1 cellular context compared by ENCODE assay signal in the genomic region with DNA sequence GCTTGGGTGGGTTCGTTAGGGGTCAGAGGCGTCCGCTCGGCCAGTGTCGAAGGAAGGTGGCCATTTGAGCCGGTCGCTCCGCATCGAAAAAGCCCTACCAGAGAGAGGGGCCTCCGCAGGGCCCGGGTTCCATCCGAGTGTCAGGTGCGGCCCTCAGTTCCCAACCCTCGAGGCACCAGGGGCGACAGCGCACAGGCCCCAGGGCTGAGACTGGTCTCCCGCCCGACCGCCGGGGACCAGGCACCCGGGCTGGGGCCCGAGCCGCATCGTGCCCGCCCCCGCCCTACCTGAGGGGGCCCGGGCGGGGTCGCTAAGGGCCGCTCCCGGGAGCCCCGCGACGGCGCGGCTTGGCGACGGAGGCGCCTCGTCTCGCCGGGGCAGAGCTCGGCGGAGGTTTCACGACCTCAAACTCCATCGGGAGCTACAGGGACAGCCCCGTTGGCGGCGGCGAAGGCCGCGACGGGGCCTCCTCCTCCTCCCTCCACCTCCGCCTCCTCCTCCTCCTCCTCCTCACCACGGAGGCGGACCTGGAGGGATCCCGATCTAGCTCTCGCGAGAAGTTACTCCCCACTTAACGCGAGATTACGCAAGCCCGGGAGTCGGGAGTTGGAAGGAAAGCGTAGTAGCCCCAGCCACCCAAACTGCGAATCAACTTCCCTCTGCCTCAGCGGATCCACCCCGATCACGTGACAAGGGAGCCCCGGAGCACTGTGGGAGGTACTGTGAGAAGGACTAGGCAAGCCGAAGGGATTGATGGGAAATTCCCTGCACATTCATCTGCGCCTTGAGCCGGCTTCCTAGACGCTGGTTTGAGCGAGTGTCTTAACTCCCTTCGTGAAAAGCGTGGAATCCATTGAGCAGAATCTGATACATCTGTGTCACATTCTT.
TF ChIP-seq lines count a peak whose summit lies in the region.

TSS of gene RC3H2 (minus strand) at position 537 of the 888 bp plus-strand sequence. CDS start 7,850 bp downstream, outside the sequence.

TF ChIP-seq in HEK293, 187 proteins besides CTCF, POLR2A, EP300 and RAD21 (continued from another document and continues in another):
- TF ChIP-seq TSHZ1 (tag by site-specific recombination; IDR thresholded peaks at IDR 0.05; ENCODE audit: borderline replicate concordance) (no peak), HOXA7 (CRISPR knock-in tag; IDR thresholded peaks at IDR 0.05; ENCODE audit: borderline replicate concordance) (no peak), ZBTB20 (tag by site-specific recombination; IDR thresholded peaks at IDR 0.05) (peak; percentile 87), ZNF768 (tag by site-specific recombination; IDR thresholded peaks at IDR 0.05) (no peak), ZNF184 (tag by site-specific recombination; IDR thresholded peaks at IDR 0.05) (no peak), ZNF302 (tag by site-specific recombination; IDR thresholded peaks at IDR 0.05; ENCODE audit: low read depth) (no peak), ZNF514 (tag by site-specific recombination; IDR thresholded peaks at IDR 0.05) (no peak), ZNF677 (tag by site-specific recombination; IDR thresholded peaks at IDR 0.05) (no peak), ZNF654 (tag by site-specific recombination; IDR thresholded peaks at IDR 0.05; ENCODE audit: low read depth) (no peak), ZNF473 (tag by site-specific recombination; IDR thresholded peaks at IDR 0.05) (no peak), ELK4 (IDR thresholded peaks at IDR 0.05; ENCODE audit: borderline replicate concordance, low read depth, low read length) (no peak), SCRT2 (tag by site-specific recombination; IDR thresholded peaks at IDR 0.05) (no peak), ZNF404 (tag by site-specific recombination; IDR thresholded peaks at IDR 0.05) (no peak), ZNF266 (tag by site-specific recombination; IDR thresholded peaks at IDR 0.05; ENCODE audit: low read depth) (no peak), ZNF600 (tag by site-specific recombination; IDR thresholded peaks at IDR 0.05) (no peak), ZBTB26 (tag by site-specific recombination; optimal IDR thresholded peaks at IDR 0.05) (peak; percentile 36), GLI4 (tag by site-specific recombination; IDR thresholded peaks at IDR 0.05) (no peak), ZNF221 (tag by site-specific recombination; IDR thresholded peaks at IDR 0.05; ENCODE audit: borderline replicate concordance) (no peak), IKZF3 (tag by site-specific recombination; IDR thresholded peaks at IDR 0.05) (peak; percentile 46; the same call in 1 of the 2 replicates), ZXDB (tag by site-specific recombination; IDR thresholded peaks at IDR 0.05) (peak; percentile 67), ZNF529 (tag by site-specific recombination; IDR thresholded peaks at IDR 0.05; ENCODE audit: insufficient replicate concordance) (no peak), ZFHX2 (tag by site-specific recombination; conservative IDR thresholded peaks at IDR 0.05) (peak; percentile 98), ZNF561 (tag by site-specific recombination; IDR thresholded peaks at IDR 0.05; ENCODE audit: borderline replicate concordance) (peak; percentile 62; the same call in 1 of the 2 replicates), ZBTB8A (tag by site-specific recombination; IDR thresholded peaks at IDR 0.05) (no peak; the same call in none of the 2 replicates), ZNF626 (tag by site-specific recombination; IDR thresholded peaks at IDR 0.05) (no peak), ZNF791 (tag by site-specific recombination; IDR thresholded peaks at IDR 0.05) (no peak), ZBTB48 (tag by site-specific recombination; IDR thresholded peaks at IDR 0.05) (peak; percentile 57; the same call in 1 of the 2 replicates), ZNF610 (tag by site-specific recombination; IDR thresholded peaks at IDR 0.05; ENCODE audit: borderline replicate concordance) (no peak), OVOL3 (tag by site-specific recombination; IDR thresholded peaks at IDR 0.05) (no peak), YY1 (tag by site-specific recombination; IDR thresholded peaks at IDR 0.05) (0 out of 2 replicates have a peak, but pooled peaks have one; percentile 17), EGR2 (tag by site-specific recombination; IDR thresholded peaks at IDR 0.05; ENCODE audit: low read depth) (peak; percentile 97)
- TF ChIP-seq, protein P1, sequence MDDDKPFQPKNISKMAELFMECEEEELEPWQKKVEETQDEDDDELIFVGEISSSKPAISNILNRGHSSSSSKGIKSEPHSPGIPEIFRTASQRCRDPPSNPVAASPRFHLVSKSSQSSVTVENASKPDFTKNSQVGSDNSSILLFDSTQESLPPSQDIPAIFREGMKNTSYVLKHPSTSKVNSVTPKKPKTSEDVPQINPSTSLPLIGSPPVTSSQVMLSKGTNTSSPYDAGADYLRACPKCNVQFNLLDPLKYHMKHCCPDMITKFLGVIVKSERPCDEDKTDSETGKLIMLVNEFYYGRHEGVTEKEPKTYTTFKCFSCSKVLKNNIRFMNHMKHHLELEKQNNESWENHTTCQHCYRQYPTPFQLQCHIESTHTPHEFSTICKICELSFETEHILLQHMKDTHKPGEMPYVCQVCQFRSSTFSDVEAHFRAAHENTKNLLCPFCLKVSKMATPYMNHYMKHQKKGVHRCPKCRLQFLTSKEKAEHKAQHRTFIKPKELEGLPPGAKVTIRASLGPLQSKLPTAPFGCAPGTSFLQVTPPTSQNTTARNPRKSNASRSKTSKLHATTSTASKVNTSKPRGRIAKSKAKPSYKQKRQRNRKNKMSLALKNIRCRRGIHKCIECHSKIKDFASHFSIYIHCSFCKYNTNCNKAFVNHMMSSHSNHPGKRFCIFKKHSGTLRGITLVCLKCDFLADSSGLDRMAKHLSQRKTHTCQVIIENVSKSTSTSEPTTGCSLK (tag by site-specific recombination; IDR thresholded peaks at IDR 0.05), result no peak
- TF ChIP-seq, protein P2, sequence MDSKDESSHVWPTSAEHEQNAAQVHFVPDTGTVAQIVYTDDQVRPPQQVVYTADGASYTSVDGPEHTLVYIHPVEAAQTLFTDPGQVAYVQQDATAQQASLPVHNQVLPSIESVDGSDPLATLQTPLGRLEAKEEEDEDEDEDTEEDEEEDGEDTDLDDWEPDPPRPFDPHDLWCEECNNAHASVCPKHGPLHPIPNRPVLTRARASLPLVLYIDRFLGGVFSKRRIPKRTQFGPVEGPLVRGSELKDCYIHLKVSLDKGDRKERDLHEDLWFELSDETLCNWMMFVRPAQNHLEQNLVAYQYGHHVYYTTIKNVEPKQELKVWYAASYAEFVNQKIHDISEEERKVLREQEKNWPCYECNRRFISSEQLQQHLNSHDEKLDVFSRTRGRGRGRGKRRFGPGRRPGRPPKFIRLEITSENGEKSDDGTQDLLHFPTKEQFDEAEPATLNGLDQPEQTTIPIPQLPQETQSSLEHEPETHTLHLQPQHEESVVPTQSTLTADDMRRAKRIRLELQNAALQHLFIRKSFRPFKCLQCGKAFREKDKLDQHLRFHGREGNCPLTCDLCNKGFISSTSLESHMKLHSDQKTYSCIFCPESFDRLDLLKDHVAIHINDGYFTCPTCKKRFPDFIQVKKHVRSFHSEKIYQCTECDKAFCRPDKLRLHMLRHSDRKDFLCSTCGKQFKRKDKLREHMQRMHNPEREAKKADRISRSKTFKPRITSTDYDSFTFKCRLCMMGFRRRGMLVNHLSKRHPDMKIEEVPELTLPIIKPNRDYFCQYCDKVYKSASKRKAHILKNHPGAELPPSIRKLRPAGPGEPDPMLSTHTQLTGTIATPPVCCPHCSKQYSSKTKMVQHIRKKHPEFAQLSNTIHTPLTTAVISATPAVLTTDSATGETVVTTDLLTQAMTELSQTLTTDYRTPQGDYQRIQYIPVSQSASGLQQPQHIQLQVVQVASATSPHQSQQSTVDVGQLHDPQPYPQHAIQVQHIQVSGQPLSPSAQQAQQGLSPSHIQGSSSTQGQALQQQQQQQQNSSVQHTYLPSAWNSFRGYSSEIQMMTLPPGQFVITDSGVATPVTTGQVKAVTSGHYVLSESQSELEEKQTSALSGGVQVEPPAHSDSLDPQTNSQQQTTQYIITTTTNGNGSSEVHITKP (tag by site-specific recombination; IDR thresholded peaks at IDR 0.05), result no peak
- TF ChIP-seq, protein P3, sequence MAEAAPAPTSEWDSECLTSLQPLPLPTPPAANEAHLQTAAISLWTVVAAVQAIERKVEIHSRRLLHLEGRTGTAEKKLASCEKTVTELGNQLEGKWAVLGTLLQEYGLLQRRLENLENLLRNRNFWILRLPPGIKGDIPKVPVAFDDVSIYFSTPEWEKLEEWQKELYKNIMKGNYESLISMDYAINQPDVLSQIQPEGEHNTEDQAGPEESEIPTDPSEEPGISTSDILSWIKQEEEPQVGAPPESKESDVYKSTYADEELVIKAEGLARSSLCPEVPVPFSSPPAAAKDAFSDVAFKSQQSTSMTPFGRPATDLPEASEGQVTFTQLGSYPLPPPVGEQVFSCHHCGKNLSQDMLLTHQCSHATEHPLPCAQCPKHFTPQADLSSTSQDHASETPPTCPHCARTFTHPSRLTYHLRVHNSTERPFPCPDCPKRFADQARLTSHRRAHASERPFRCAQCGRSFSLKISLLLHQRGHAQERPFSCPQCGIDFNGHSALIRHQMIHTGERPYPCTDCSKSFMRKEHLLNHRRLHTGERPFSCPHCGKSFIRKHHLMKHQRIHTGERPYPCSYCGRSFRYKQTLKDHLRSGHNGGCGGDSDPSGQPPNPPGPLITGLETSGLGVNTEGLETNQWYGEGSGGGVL (tag by site-specific recombination; IDR thresholded peaks at IDR 0.05), result peak; percentile 52
- TF ChIP-seq, protein P4, sequence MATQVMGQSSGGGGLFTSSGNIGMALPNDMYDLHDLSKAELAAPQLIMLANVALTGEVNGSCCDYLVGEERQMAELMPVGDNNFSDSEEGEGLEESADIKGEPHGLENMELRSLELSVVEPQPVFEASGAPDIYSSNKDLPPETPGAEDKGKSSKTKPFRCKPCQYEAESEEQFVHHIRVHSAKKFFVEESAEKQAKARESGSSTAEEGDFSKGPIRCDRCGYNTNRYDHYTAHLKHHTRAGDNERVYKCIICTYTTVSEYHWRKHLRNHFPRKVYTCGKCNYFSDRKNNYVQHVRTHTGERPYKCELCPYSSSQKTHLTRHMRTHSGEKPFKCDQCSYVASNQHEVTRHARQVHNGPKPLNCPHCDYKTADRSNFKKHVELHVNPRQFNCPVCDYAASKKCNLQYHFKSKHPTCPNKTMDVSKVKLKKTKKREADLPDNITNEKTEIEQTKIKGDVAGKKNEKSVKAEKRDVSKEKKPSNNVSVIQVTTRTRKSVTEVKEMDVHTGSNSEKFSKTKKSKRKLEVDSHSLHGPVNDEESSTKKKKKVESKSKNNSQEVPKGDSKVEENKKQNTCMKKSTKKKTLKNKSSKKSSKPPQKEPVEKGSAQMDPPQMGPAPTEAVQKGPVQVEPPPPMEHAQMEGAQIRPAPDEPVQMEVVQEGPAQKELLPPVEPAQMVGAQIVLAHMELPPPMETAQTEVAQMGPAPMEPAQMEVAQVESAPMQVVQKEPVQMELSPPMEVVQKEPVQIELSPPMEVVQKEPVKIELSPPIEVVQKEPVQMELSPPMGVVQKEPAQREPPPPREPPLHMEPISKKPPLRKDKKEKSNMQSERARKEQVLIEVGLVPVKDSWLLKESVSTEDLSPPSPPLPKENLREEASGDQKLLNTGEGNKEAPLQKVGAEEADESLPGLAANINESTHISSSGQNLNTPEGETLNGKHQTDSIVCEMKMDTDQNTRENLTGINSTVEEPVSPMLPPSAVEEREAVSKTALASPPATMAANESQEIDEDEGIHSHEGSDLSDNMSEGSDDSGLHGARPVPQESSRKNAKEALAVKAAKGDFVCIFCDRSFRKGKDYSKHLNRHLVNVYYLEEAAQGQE (tag by site-specific recombination; IDR thresholded peaks at IDR 0.05), result no peak
- TF ChIP-seq, protein P5, sequence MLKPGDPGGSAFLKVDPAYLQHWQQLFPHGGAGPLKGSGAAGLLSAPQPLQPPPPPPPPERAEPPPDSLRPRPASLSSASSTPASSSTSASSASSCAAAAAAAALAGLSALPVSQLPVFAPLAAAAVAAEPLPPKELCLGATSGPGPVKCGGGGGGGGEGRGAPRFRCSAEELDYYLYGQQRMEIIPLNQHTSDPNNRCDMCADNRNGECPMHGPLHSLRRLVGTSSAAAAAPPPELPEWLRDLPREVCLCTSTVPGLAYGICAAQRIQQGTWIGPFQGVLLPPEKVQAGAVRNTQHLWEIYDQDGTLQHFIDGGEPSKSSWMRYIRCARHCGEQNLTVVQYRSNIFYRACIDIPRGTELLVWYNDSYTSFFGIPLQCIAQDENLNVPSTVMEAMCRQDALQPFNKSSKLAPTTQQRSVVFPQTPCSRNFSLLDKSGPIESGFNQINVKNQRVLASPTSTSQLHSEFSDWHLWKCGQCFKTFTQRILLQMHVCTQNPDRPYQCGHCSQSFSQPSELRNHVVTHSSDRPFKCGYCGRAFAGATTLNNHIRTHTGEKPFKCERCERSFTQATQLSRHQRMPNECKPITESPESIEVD (tag by site-specific recombination; IDR thresholded peaks at IDR 0.05), result no peak
